ENCODE assay signal across 28 cellular contexts in genomic region chr5:137503456-137503855, GRCh38.
"Had no signal": no experiment of that assay in that cellular context is flagged by ENCODE, and none has a peak within 500 bp of the region (broad histone marks: within the 10 kb centered on the region; RNA-seq: fewer than 3 reads in every experiment).

No MANE protein-coding gene starts in this region.

- H3K4me3 ChIP-seq: stomach, suprapubic skin, testis, thoracic aorta, thyroid gland, tibial artery, tibial nerve, transverse colon, upper lobe of left lung, upper lobe of right lung, uterus, vagina had no signal

- H3K36me3 Mint-ChIP-seq: stimulated activated effector memory CD8-positive, alpha-beta T cell treated with anti-CD3 and anti-CD28 coated beads, Interleukin-12 subunit alpha, Interleukin-12 subunit beta, amount 100 ng/mL, for 72 hours; stimulated activated memory B cell treated with anti-CD40 and anti-IgM and Interleukin-4, amounts not matched to agents 10 μg/mL and 1 μg/mL and 100 μg/mL, for 72 hours; stimulated activated naive B cell treated with anti-CD40 and anti-IgM and Interleukin-4, amounts not matched to agents 10 μg/mL and 1 μg/mL and 100 μg/mL, for 72 hours; type B pancreatic cell had no signal

- H3K4me1 ChIP-seq: testis, uterus had no signal

- H3K27me3 ChIP-seq: testis, thyroid gland, uterus, vagina had no signal

- H3K27ac ChIP-seq: stomach, suprapubic skin, testis, thoracic aorta, thyroid gland, tibial artery, tibial nerve, transverse colon, upper lobe of left lung, upper lobe of right lung, uterus, vagina had no signal

- H3K27ac Mint-ChIP-seq: stimulated activated effector memory CD8-positive, alpha-beta T cell treated with anti-CD3 and anti-CD28 coated beads, Interleukin-12 subunit alpha, Interleukin-12 subunit beta, amount 100 ng/mL, for 72 hours; stimulated activated memory B cell treated with anti-CD40 and anti-IgM and Interleukin-4, amounts not matched to agents 10 μg/mL and 1 μg/mL and 100 μg/mL, for 72 hours; stimulated activated naive B cell treated with anti-CD40 and anti-IgM and Interleukin-4, amounts not matched to agents 10 μg/mL and 1 μg/mL and 100 μg/mL, for 72 hours; stimulated activated naive CD8-positive, alpha-beta T cell treated with anti-CD3 and anti-CD28 coated beads, Interleukin-15, amount 100 ng/mL, for 72 hours; stimulated activated naive CD8-positive, alpha-beta T cell treated with anti-CD3 and anti-CD28 coated beads, Interleukin-15, Interleukin-2, amounts not matched to agents 100 ng/mL and 50 ng/mL, for 24 hours; type B pancreatic cell had no signal

- H3K4me3 Mint-ChIP-seq: stimulated activated effector memory CD8-positive, alpha-beta T cell treated with anti-CD3 and anti-CD28 coated beads, Interleukin-12 subunit alpha, Interleukin-12 subunit beta, amount 100 ng/mL, for 72 hours; stimulated activated memory B cell treated with anti-CD40 and anti-IgM and Interleukin-4, amounts not matched to agents 10 μg/mL and 1 μg/mL and 100 μg/mL, for 72 hours; stimulated activated naive B cell treated with anti-CD40 and anti-IgM and Interleukin-4, amounts not matched to agents 10 μg/mL and 1 μg/mL and 100 μg/mL, for 72 hours; stimulated activated naive CD8-positive, alpha-beta T cell treated with anti-CD3 and anti-CD28 coated beads, Interleukin-15, amount 100 ng/mL, for 72 hours; stimulated activated naive CD8-positive, alpha-beta T cell treated with anti-CD3 and anti-CD28 coated beads, Interleukin-15, Interleukin-2, amounts not matched to agents 100 ng/mL and 50 ng/mL, for 24 hours; type B pancreatic cell had no signal

- ATAC-seq: stimulated activated effector memory CD8-positive, alpha-beta T cell treated with anti-CD3 and anti-CD28 coated beads, Interleukin-12 subunit alpha, Interleukin-12 subunit beta, amount 100 ng/mL, for 72 hours; stimulated activated memory B cell treated with anti-CD40 and anti-IgM and Interleukin-4, amounts not matched to agents 10 μg/mL and 1 μg/mL and 100 μg/mL, for 72 hours; stimulated activated naive B cell treated with anti-CD40 and anti-IgM and Interleukin-4, amounts not matched to agents 10 μg/mL and 1 μg/mL and 100 μg/mL, for 72 hours; stimulated activated naive CD8-positive, alpha-beta T cell treated with anti-CD3 and anti-CD28 coated beads, Interleukin-15, amount 100 ng/mL, for 72 hours; stimulated activated naive CD8-positive, alpha-beta T cell treated with anti-CD3 and anti-CD28 coated beads, Interleukin-15, Interleukin-2, amounts not matched to agents 100 U/mL and 50 U/mL, for 24 hours; upper lobe of right lung had no signal

- FAIRE-seq: urothelium cell line had no signal

- H3K9me3 ChIP-seq: stomach, suprapubic skin, testis, thoracic aorta, thyroid gland, tibial artery, tibial nerve, transverse colon, upper lobe of left lung, upper lobe of right lung, uterus, vagina had no signal

- H3K9me3 Mint-ChIP-seq: stimulated activated effector memory CD8-positive, alpha-beta T cell treated with anti-CD3 and anti-CD28 coated beads, Interleukin-12 subunit alpha, Interleukin-12 subunit beta, amount 100 ng/mL, for 72 hours; stimulated activated memory B cell treated with anti-CD40 and anti-IgM and Interleukin-4, amounts not matched to agents 10 μg/mL and 1 μg/mL and 100 μg/mL, for 72 hours; stimulated activated naive B cell treated with anti-CD40 and anti-IgM and Interleukin-4, amounts not matched to agents 10 μg/mL and 1 μg/mL and 100 μg/mL, for 72 hours; stimulated activated naive CD8-positive, alpha-beta T cell treated with anti-CD3 and anti-CD28 coated beads, Interleukin-15, amount 100 ng/mL, for 72 hours; stimulated activated naive CD8-positive, alpha-beta T cell treated with anti-CD3 and anti-CD28 coated beads, Interleukin-15, Interleukin-2, amounts not matched to agents 100 ng/mL and 50 ng/mL, for 24 hours; type B pancreatic cell had no signal

- DNase-seq: stimulated activated CD4-positive, alpha-beta T cell treated with anti-CD3 and anti-CD28 coated beads, Interleukin-2, amount 100 ng/mL, for 48 hours; stimulated activated CD4-positive, alpha-beta T cell treated with anti-CD3 and anti-CD28 coated beads, Interleukin-4, amount 100 ng/mL, for 1 hour; stimulated activated CD4-positive, alpha-beta T cell treated with anti-CD3 and anti-CD28 coated beads, Interleukin-4, amount 100 ng/mL, for 24 hours; stimulated activated CD4-positive, alpha-beta T cell treated with anti-CD3 and anti-CD28 coated beads, Interleukin-4, amount 100 ng/mL, for 4 hours; stimulated activated CD8-positive, alpha-beta memory T cell treated with anti-CD3 and anti-CD28 coated beads, Interleukin-4, amount 100 ng/mL, for 48 hours; stimulated activated naive B cell treated with anti-CD40 and anti-IgM and Interleukin-4, amounts not matched to agents 10 μg/mL and 1 μg/mL and 100 μg/mL, for 72 hours; stimulated activated naive CD4-positive, alpha-beta T cell; stimulated activated naive CD4-positive, alpha-beta T cell treated with Interleukin-2 at 50 U/mL for 16 hours; stimulated activated naive CD8-positive, alpha-beta T cell treated with anti-CD3 and anti-CD28 coated beads, Interleukin-15, amount 100 ng/mL, for 72 hours; stimulated activated naive CD8-positive, alpha-beta T cell treated with anti-CD3 and anti-CD28 coated beads, Interleukin-15, Interleukin-2, amounts not matched to agents 100 U/mL and 50 U/mL, for 24 hours; stomach; substantia nigra; testis; thyroid gland; tibial artery; transverse colon; upper lobe of left lung; upper lobe of right lung; uterus had no signal

- H3K4me1 Mint-ChIP-seq: stimulated activated effector memory CD8-positive, alpha-beta T cell treated with anti-CD3 and anti-CD28 coated beads, Interleukin-12 subunit alpha, Interleukin-12 subunit beta, amount 100 ng/mL, for 72 hours; stimulated activated memory B cell treated with anti-CD40 and anti-IgM and Interleukin-4, amounts not matched to agents 10 μg/mL and 1 μg/mL and 100 μg/mL, for 72 hours; stimulated activated naive B cell treated with anti-CD40 and anti-IgM and Interleukin-4, amounts not matched to agents 10 μg/mL and 1 μg/mL and 100 μg/mL, for 72 hours; stimulated activated naive CD8-positive, alpha-beta T cell treated with anti-CD3 and anti-CD28 coated beads, Interleukin-15, amount 100 ng/mL, for 72 hours had no signal

- H3K36me3 ChIP-seq: stomach, suprapubic skin, thoracic aorta, thyroid gland, tibial artery, tibial nerve, transverse colon, upper lobe of left lung, upper lobe of right lung, uterus, vagina had no signal
